8 cellular contexts compared by ENCODE assay signal in genomic region chr15:78075490-78076230, GRCh38. TPM values are rescaled to one million over a fixed set of nuclear protein-coding genes. Genes with fewer than 3 reads are reported as not detected.
DNase-seq lines count a peak whose midpoint lies in the region; ATAC-seq lines count a peak whose summit lies in the region.

No MANE protein-coding gene starts in this region.

- peaks cover 53% of the 10 kb centered on the region for H3K79me2 ChIP-seq in Karpas-422 (ENCODE audit: low read length)

- H3K9ac ChIP-seq in Karpas-422 (ENCODE audit: low read length), result peak overlapping the region; percentile 80

- H3K4me1 ChIP-seq in Karpas-422 (ENCODE audit: low read length), result peaks cover 51% of the 10 kb centered on the region

- no peaks in the 10 kb centered on the region for H4K20me1 ChIP-seq in Karpas-422 (ENCODE audit: insufficient read depth, low read depth, low read length)

- H3K27ac ChIP-seq in Karpas-422 (ENCODE audit: low read length), result peak overlapping the region; percentile 13; the same call in 1 of the 2 replicates

- no peaks in the 10 kb centered on the region for H3K27me3 Mint-ChIP-seq in activated naive CD8-positive, alpha-beta T cell treated with anti-CD3 and anti-CD28 coated beads, Interleukin-2, amount 50 U/mL, for 24 hours

- peak overlapping the region; percentile 98 for H3K4me3 Mint-ChIP-seq in activated naive CD8-positive, alpha-beta T cell treated with anti-CD3 and anti-CD28 coated beads, Interleukin-2, amount 50 U/mL, for 24 hours

- H3K36me3 ChIP-seq in Karpas-422 (ENCODE audit: insufficient read depth, low read length), result no peaks in the 10 kb centered on the region

- H3K4me1 Mint-ChIP-seq in activated naive CD8-positive, alpha-beta T cell treated with anti-CD3 and anti-CD28 coated beads, Interleukin-2, amount 50 U/mL, for 24 hours, result peaks cover 54% of the 10 kb centered on the region

- intact Hi-C loops in left cardiac atrium (cut with DNase I), result no loop called here

- H3K9me3 Mint-ChIP-seq in activated naive CD8-positive, alpha-beta T cell treated with anti-CD3 and anti-CD28 coated beads, Interleukin-2, amount 50 U/mL, for 24 hours, result no peaks in the 10 kb centered on the region

- H3K9me3 ChIP-seq in Karpas-422 (ENCODE audit: low read length), result no peaks in the 10 kb centered on the region

- DNase-seq in DMS 273 treated with DMSO at 0.1 percent for 48 hours (lab: John Stamatoyannopoulos, UW) (peak; percentile 45), Karpas-422 (no peak), left cardiac atrium (peak; percentile 46), pulmonary artery endothelial cell (ENCODE audit: low read depth, low spot score) (peak; percentile 70)
- DNase-seq in activated naive CD8-positive, alpha-beta T cell treated with anti-CD3 and anti-CD28 coated beads, Interleukin-2, amount 50 U/mL, for 24 hours, result no peak

- ATAC-seq in activated naive CD8-positive, alpha-beta T cell treated with anti-CD3 and anti-CD28 coated beads, Interleukin-2, amount 50 U/mL, for 24 hours, result no peak
- ATAC-seq in left cardiac atrium (peak; percentile 69 to 79), GM19397 (IDR thresholded peaks at IDR 0.05; ENCODE audit: unreplicated experiment) (no peak), GM19328 (IDR thresholded peaks at IDR 0.05; ENCODE audit: unreplicated experiment) (no peak), HG02623 (IDR thresholded peaks at IDR 0.05; ENCODE audit: unreplicated experiment) (no peak)

- peak overlapping the region; percentile 86 for H3K4me2 ChIP-seq in Karpas-422 (ENCODE audit: low read depth, low read length, poor library complexity, severe bottlenecking)

- H2AFZ ChIP-seq in Karpas-422 (ENCODE audit: low read length), result no peak overlapping the region

- peak overlapping the region; percentile 79 for H3K4me3 ChIP-seq in Karpas-422 (ENCODE audit: low read length)

- no peaks in the 10 kb centered on the region for H3K9me2 ChIP-seq in Karpas-422 (replicated peaks; ENCODE audit: insufficient read depth, low read length)

- H3K27me3 ChIP-seq in Karpas-422 (ENCODE audit: low read length), result no peaks in the 10 kb centered on the region

- peaks cover 3% of the 10 kb centered on the region for H3K36me3 Mint-ChIP-seq in activated naive CD8-positive, alpha-beta T cell treated with anti-CD3 and anti-CD28 coated beads, Interleukin-2, amount 50 U/mL, for 24 hours (ENCODE audit: low read depth)

- peak overlapping the region; percentile 55 for H3K27ac Mint-ChIP-seq in activated naive CD8-positive, alpha-beta T cell treated with anti-CD3 and anti-CD28 coated beads, Interleukin-2, amount 50 U/mL, for 24 hours

RNA-seq across cellular contexts. Expression of gene TBC1D2B, which starts 1.9 kb away (rescaled TPM):
- 20.1 and 38.9 TPM in 2 replicates for total RNA-seq in Karpas-422 (2014; rRNA removed; shearing (Covaris generic); ENCODE audit: low replicate concordance)
- total RNA-seq in left cardiac atrium, result 10 to 100 TPM; 20.5 to 23.7 TPM
- total RNA-seq in pulmonary artery endothelial cell, result 25.7 and 30.9 TPM in 2 replicates

RNA-seq across cellular contexts. Expression of gene SH2D7, which starts 16.7 kb away (rescaled TPM):
- total RNA-seq in Karpas-422 (2014; rRNA removed; shearing (Covaris generic); ENCODE audit: low replicate concordance), result not detected in 2 replicates
- not detected for total RNA-seq in left cardiac atrium
- not detected in 2 replicates for total RNA-seq in pulmonary artery endothelial cell

RNA-seq across cellular contexts. Expression of gene CIB2, which starts 55.6 kb away (rescaled TPM):
- 1.1 and 4.4 TPM in 2 replicates for total RNA-seq in Karpas-422 (2014; rRNA removed; shearing (Covaris generic); ENCODE audit: low replicate concordance)
- total RNA-seq in left cardiac atrium (10 to 100 TPM; 50.3 to 66.9 TPM), pulmonary artery endothelial cell (1.4 and 1.6 TPM in 2 replicates)

Comparison
In these comparisons a context has a peak if more than half of its experiments do, and no peak if none do; other contexts are left out.
1. DNase-seq: peak in DMS 273 treated with DMSO at 0.1 percent for 48 hours (single experiment), left cardiac atrium (single experiment) and pulmonary artery endothelial cell (single experiment); none in Karpas-422 (single experiment) and activated naive CD8-positive, alpha-beta T cell treated with anti-CD3 and anti-CD28 coated beads, Interleukin-2, amount 50 U/mL, for 24 hours (single experiment).
2. ATAC-seq: peak in left cardiac atrium (2 of 2); none in activated naive CD8-positive, alpha-beta T cell treated with anti-CD3 and anti-CD28 coated beads, Interleukin-2, amount 50 U/mL, for 24 hours (single experiment), GM19397 (single experiment), GM19328 (single experiment) and HG02623 (single experiment).